Comparison of ENCODE assay signal across 8 cellular contexts in the genomic region with DNA sequence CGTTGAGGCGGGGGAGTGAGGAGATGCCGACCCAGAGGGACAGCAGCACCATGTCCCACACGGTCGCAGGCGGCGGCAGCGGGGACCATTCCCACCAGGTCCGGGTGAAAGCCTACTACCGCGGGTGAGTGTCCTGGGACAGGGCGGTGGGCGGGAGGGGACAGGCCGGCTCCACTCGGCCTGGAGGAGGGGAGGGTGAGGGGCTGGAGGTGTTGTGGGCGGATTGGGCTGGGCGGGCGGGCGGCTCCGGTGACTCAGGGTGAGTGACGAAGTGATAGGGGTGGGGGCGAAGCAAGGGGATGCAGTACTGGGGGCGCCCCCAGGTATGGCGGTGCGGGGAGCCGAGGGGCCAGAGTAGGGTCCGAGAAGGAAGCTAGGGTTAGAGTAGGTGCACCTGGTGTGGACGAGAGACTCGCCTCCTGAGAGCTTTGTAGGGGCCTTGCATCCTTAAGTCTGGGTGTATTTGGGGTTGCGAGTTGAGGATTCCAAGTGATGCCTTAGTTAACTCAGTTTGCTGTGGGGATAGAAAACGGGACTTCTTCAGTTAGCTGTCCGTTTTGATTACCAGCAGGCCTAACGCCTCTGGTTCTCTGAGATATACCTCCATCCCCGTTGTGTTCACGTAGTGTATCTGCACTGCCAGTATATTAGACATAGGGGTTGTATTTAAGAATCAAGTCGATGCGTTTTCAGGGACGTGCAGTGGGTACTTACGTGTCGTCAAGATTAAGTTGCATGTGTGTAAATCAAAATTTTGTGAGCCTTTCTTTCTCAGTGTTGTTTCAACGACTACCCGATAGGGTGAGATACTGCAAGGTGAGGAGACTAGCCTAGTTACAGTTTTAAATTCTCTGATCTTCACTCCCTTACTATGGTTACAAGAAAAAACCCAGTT. TPM values are rescaled to one million over a fixed set of nuclear protein-coding genes. Genes with fewer than 3 reads are reported as not detected.
A peak's percentile ranks its signal among the peaks of the same experiment; 100 is the strongest.
DNase-seq lines count a peak whose midpoint lies in the region; TF ChIP-seq lines count a peak whose summit lies in the region.

No MANE protein-coding gene starts in this region.

- H3K9me3 Mint-ChIP-seq in endodermal cell (no peaks in the 10 kb centered on the region), mesothelial cell of epicardium (no peaks in the 10 kb centered on the region)

- no peak for TF ChIP-seq POLR2A in NB4 (IDR thresholded peaks at IDR 0.05; ENCODE audit: extremely low read depth, insufficient read length)

- no peaks in the 10 kb centered on the region for H3K27me3 ChIP-seq in endodermal cell (ENCODE audit: control insufficient read depth, insufficient read depth, low read length, poor library complexity, severe bottlenecking)

- no peaks in the 10 kb centered on the region for H3K36me3 ChIP-seq in endodermal cell (ENCODE audit: control insufficient read depth, insufficient read depth, low read length)

- peak overlapping the region; percentile 100 for H3K9ac ChIP-seq in endodermal cell (ENCODE audit: extremely low read depth, low read length, poor library complexity, severe bottlenecking)

- peak overlapping the region; percentile 100 for H3K27ac ChIP-seq in endodermal cell (ENCODE audit: low read depth, low read length)

- DNase-seq in NCI-H1092 treated with DMSO at 0.1 percent for 48 hours (lab: John Stamatoyannopoulos, UW) (peak; percentile 20), NCI-H1092 (lab: John Stamatoyannopoulos, UW) (no peak), HCEC 1CT (peak; percentile 34), NB4 (ENCODE audit: low read depth) (peak; percentile 53), endodermal cell (peak; percentile 83), mesothelial cell of epicardium (ENCODE audit: low spot score in 2 of 2, unreplicated experiment in 2 of 2) (peak; percentile 22 to 41)
- peak; percentile 49 for DNase-seq in activated CD4-positive, alpha-beta T cell treated with anti-CD3 and anti-CD28 coated beads for 48 hours
- peak; percentile 1 to 3 for DNase-seq in stimulated activated CD8-positive, alpha-beta memory T cell treated with anti-CD3 and anti-CD28 coated beads, Interleukin-4, amount 100 ng/mL, for 1 hour (ENCODE audit: low read depth in 2 of 2, low spot score in 1 of 2)

- H3K27me3 Mint-ChIP-seq in endodermal cell (ENCODE audit: insufficient read depth) (no peaks in the 10 kb centered on the region), mesothelial cell of epicardium (ENCODE audit: low read depth) (no peaks in the 10 kb centered on the region)

- H3K4me1 ChIP-seq in endodermal cell (ENCODE audit: control insufficient read depth, insufficient read depth, low read length), result peaks cover 3% of the 10 kb centered on the region

- H3K36me3 Mint-ChIP-seq in endodermal cell (ENCODE audit: low read depth), result peaks cover 1% of the 10 kb centered on the region
- no peaks in the 10 kb centered on the region for H3K36me3 Mint-ChIP-seq in mesothelial cell of epicardium

- TF ChIP-seq CTCF in NB4 (IDR thresholded peaks at IDR 0.05; ENCODE audit: low read depth, low read length), result no peak
- TF ChIP-seq CTCF in endodermal cell (conservative IDR thresholded peaks at IDR 0.05), result peak; percentile 51
- TF ChIP-seq CTCF in mesothelial cell of epicardium (IDR thresholded peaks at IDR 0.05; ENCODE audit: unreplicated experiment), result no peak

- no peaks in the 10 kb centered on the region for H3K9me3 ChIP-seq in endodermal cell (ENCODE audit: control insufficient read depth, low read length)

- peak overlapping the region; percentile 83 for H3K4me3 Mint-ChIP-seq in endodermal cell
- peak overlapping the region; percentile 89 for H3K4me3 Mint-ChIP-seq in mesothelial cell of epicardium

- H3K4me1 Mint-ChIP-seq in endodermal cell (peaks cover 25% of the 10 kb centered on the region), mesothelial cell of epicardium (peaks cover 46% of the 10 kb centered on the region)

- H3K27ac Mint-ChIP-seq in endodermal cell (peak overlapping the region; percentile 100), mesothelial cell of epicardium (peak overlapping the region; percentile 91)

- H3K4me3 ChIP-seq in NB4 (ENCODE audit: low read depth, low read length), result peak overlapping the region; percentile 89
- H3K4me3 ChIP-seq in endodermal cell (ENCODE audit: low read length), result peak overlapping the region; percentile 100

- WGBS in endodermal cell (ENCODE audit: insufficient coverage in 1 of 2, insufficient read length in 1 of 2), 2 experiments, result 0 to 2% methylated on average over 11 to 42 of the region's 42 CpGs

RNA-seq across cellular contexts. Expression of a gene that starts 0.7 kb away (rescaled TPM):
- 100 to 1,000 TPM in 1 of 2 donors, 10 to 100 TPM in 1; 81.9 to 103 TPM for total RNA-seq in endodermal cell
- 35.4 TPM for polyA plus RNA-seq in endodermal cell (2013, experiment 1 of 2)
- polyA plus RNA-seq in endodermal cell (2013, experiment 2 of 2), result 39.3 TPM
- 51.7 to 64.8 TPM (median 64.0 TPM) in 3 replicates for total RNA-seq in mesothelial cell of epicardium

RNA-seq across cellular contexts. Expression of a gene that starts 41.4 kb away (rescaled TPM):
- total RNA-seq in endodermal cell (10 to 100 TPM; 22.9 to 27.5 TPM), mesothelial cell of epicardium (56.1 to 59.6 TPM (median 58.1 TPM) in 3 replicates)
- 17.9 TPM for polyA plus RNA-seq in endodermal cell (2013, experiment 1 of 2)
- polyA plus RNA-seq in endodermal cell (2013, experiment 2 of 2), result 18.0 TPM
